In genomic region chr20:4920655-4921054, GRCh38 we compare ENCODE assay signal across 20 cellular contexts.
DNase-seq lines count a peak whose midpoint lies in the region; ATAC-seq and TF ChIP-seq lines count a peak whose summit lies in the region.
"Had no signal": no experiment of that assay in that cellular context is flagged by ENCODE, and none has a peak within 500 bp of the region (broad histone marks: within the 10 kb centered on the region; RNA-seq: fewer than 3 reads in every experiment).

No MANE protein-coding gene starts in this region.

- no peaks in the 10 kb centered on the region for H3K79me2 ChIP-seq in SK-N-SH (ENCODE audit: insufficient read depth)

- no peak for TF ChIP-seq EP300 in SK-N-SH (IDR thresholded peaks at IDR 0.05; ENCODE audit: borderline replicate concordance in 1 of 2, low read depth in 1 of 2, low read length in 1 of 2)

- no peaks in the 10 kb centered on the region for H3F3A ChIP-seq in SK-N-SH (replicated peaks; ENCODE audit: insufficient read depth)

- H3K4me3 ChIP-seq in SK-N-SH (ENCODE audit: low read depth in 2 of 2, low read length in 1 of 2) (no peak overlapping the region), heart right ventricle (no peak overlapping the region)
- H3K4me3 ChIP-seq in effector memory CD4-positive, alpha-beta T cell (ENCODE audit: insufficient read depth, low read depth, low read length, poor library complexity, severe bottlenecking) = no peak overlapping the region
- H3K4me3 ChIP-seq: BLaER1 treated with 17β-estradiol and CSF1 and Interleukin-3, amounts not matched to agents 10 nM and 100 nM; GM12878; GM23248 had no signal

- H3K36me3 Mint-ChIP-seq in activated T-helper 17 cell treated with anti-CD3 and anti-CD28 coated beads, Interleukin-2, amount 50 U/mL, for 72 hours (ENCODE audit: low read depth) = peaks cover 18% of the 10 kb centered on the region
- peaks cover 7 to 8% of the 10 kb centered on the region in 2 donors for H3K36me3 Mint-ChIP-seq in naive B cell

- peaks cover 0 to 8% of the 10 kb centered on the region in 2 experiments; a peak in 2 of 4 replicates for H3K4me1 ChIP-seq in SK-N-SH (ENCODE audit: control insufficient read depth in 1 of 2, insufficient read depth in 2 of 2, low read depth in 1 of 2, low read length in 1 of 2)
- H3K4me1 ChIP-seq in effector memory CD4-positive, alpha-beta T cell (ENCODE audit: control insufficient read depth, insufficient read depth, low read length, poor library complexity, severe bottlenecking) = no peaks in the 10 kb centered on the region
- peaks cover 0 to 28% (median 8%) of the 10 kb centered on the region in 9 donors for H3K4me1 ChIP-seq in heart right ventricle

- no peaks in the 10 kb centered on the region for H3K9me2 ChIP-seq in SK-N-SH

- intact Hi-C loops in heart right ventricle (cut with DNase I) = no loop called here

- ATAC-seq in SK-N-SH treated with all-trans-retinoic acid at 6 μM for 48 hours (no peak), naive B cell (ENCODE audit: low read depth in 2 of 2) (no peak), left lobe of liver (no peak), heart right ventricle (no peak)
- ATAC-seq in activated T-helper 17 cell treated with anti-CD3 and anti-CD28 coated beads, Interleukin-2, amount 50 U/mL, for 72 hours (replicated peaks) = no peak
- ATAC-seq: GM12878 had no signal

- no peak for TF ChIP-seq CTCF in SK-N-SH (IDR thresholded peaks at IDR 0.05)
- TF ChIP-seq CTCF in heart right ventricle (IDR thresholded peaks at IDR 0.05) = no peak

- H3K4me3 Mint-ChIP-seq in activated T-helper 17 cell treated with anti-CD3 and anti-CD28 coated beads, Interleukin-2, amount 50 U/mL, for 72 hours = no peak overlapping the region
- no peak overlapping the region for H3K4me3 Mint-ChIP-seq in naive B cell
- H3K4me3 Mint-ChIP-seq: CD14-positive monocyte; CD4-positive, alpha-beta T cell; CD8-positive, alpha-beta memory T cell; H9 had no signal

- no peak overlapping the region for H2AFZ ChIP-seq in SK-N-SH (ENCODE audit: low read depth)
- H2AFZ ChIP-seq: GM23248 had no signal

- POLR2A ChIA-PET in SK-N-SH (lab: Yijun Ruan, JAX) = no interaction called here

- H3K27me3 Mint-ChIP-seq in activated T-helper 17 cell treated with anti-CD3 and anti-CD28 coated beads, Interleukin-2, amount 50 U/mL, for 72 hours = no peaks in the 10 kb centered on the region
- H3K27me3 Mint-ChIP-seq in naive B cell = no peaks in the 10 kb centered on the region
- H3K27me3 Mint-ChIP-seq: CD4-positive, alpha-beta T cell; CD8-positive, alpha-beta memory T cell had no signal

- H3K27ac Mint-ChIP-seq in activated T-helper 17 cell treated with anti-CD3 and anti-CD28 coated beads, Interleukin-2, amount 50 U/mL, for 72 hours = peak overlapping the region; percentile 10
- peak overlapping the region in 4 of 6 donors; percentile 28 to 71 (median 40) for H3K27ac Mint-ChIP-seq in naive B cell
- H3K27ac Mint-ChIP-seq: CD4-positive, alpha-beta T cell; H9 had no signal

- no peak overlapping the region for H3K9ac ChIP-seq in SK-N-SH
- H3K9ac ChIP-seq: BLaER1 treated with 17β-estradiol and CSF1 and Interleukin-3, amounts not matched to agents 10 nM and 100 nM; GM23248 had no signal

- H4K20me1 ChIP-seq in SK-N-SH (ENCODE audit: insufficient read depth) = no peaks in the 10 kb centered on the region

- CTCF ChIA-PET in SK-N-SH (lab: Yijun Ruan, JAX) = interaction anchor here (1.9 to 4.3 kb wide), 2 partner anchors 13 to 30 kb away, joined by 4 to 12 read pairs; no protein-coding TSS in a partner anchor

- no peak overlapping the region for H3K4me2 ChIP-seq in SK-N-SH
- H3K4me2 ChIP-seq: BLaER1 treated with 17β-estradiol and CSF1 and Interleukin-3, amounts not matched to agents 10 nM and 100 nM had no signal

- H3K4me1 Mint-ChIP-seq in activated T-helper 17 cell treated with anti-CD3 and anti-CD28 coated beads, Interleukin-2, amount 50 U/mL, for 72 hours = peaks cover 5% of the 10 kb centered on the region
- H3K4me1 Mint-ChIP-seq in naive B cell = peaks cover 46 to 66% (median 46%) of the 10 kb centered on the region in 3 donors
- H3K4me1 Mint-ChIP-seq: CD14-positive monocyte had no signal

- H3K36me3 ChIP-seq in SK-N-SH (replicated peaks in 1 of 2; ENCODE audit: control insufficient read depth in 1 of 2, insufficient read depth in 2 of 2, low read length in 1 of 2) = no peaks in the 10 kb centered on the region
- no peaks in the 10 kb centered on the region for H3K36me3 ChIP-seq in effector memory CD4-positive, alpha-beta T cell (ENCODE audit: control insufficient read depth, insufficient read depth, low read length)
- peaks cover 0 to 4% (median 0%) of the 10 kb centered on the region in 9 donors for H3K36me3 ChIP-seq in heart right ventricle
- H3K36me3 ChIP-seq: BE2C had no signal

- H3K27ac ChIP-seq in SK-N-SH (ENCODE audit: low read depth in 2 of 2, low read length in 1 of 2) (no peak overlapping the region), heart right ventricle (no peak overlapping the region)
- H3K27ac ChIP-seq in effector memory CD4-positive, alpha-beta T cell (ENCODE audit: insufficient read depth, low read length, poor library complexity, severe bottlenecking) = no peak overlapping the region
- H3K27ac ChIP-seq: 22Rv1; BLaER1 treated with 17β-estradiol and CSF1 and Interleukin-3, amounts not matched to agents 10 nM and 100 nM; GM23248 had no signal

- DNase-seq in SK-N-SH (peak; percentile 60), naive B cell (no peak), left lobe of liver (ENCODE audit: low spot score) (no peak), heart right ventricle (no peak)
- DNase-seq in effector memory CD4-positive, alpha-beta T cell = no peak
- DNase-seq: BE2C; CD4-positive, alpha-beta T cell; CD8-positive, alpha-beta memory T cell; DMS 273 treated with DMSO at 0.1 percent for 48 hours; DMS79; EL; GDM1; GM23248; H9 had no signal

- no peaks in the 10 kb centered on the region for H3K9me3 Mint-ChIP-seq in activated T-helper 17 cell treated with anti-CD3 and anti-CD28 coated beads, Interleukin-2, amount 50 U/mL, for 72 hours
- H3K9me3 Mint-ChIP-seq in naive B cell = no peaks in the 10 kb centered on the region
- H3K9me3 Mint-ChIP-seq: CD14-positive monocyte; CD4-positive, alpha-beta T cell; CD8-positive, alpha-beta memory T cell; H9 had no signal

- TF ChIP-seq RAD21 in SK-N-SH (IDR thresholded peaks at IDR 0.05; ENCODE audit: low read length) = no peak

- H3K27me3 ChIP-seq in SK-N-SH (ENCODE audit: insufficient read depth) (no peaks in the 10 kb centered on the region), heart right ventricle (no peaks in the 10 kb centered on the region)
- H3K27me3 ChIP-seq in effector memory CD4-positive, alpha-beta T cell (replicated peaks; ENCODE audit: control insufficient read depth, insufficient read depth, low read length, poor library complexity, severe bottlenecking) = no peaks in the 10 kb centered on the region
- H3K27me3 ChIP-seq: BE2C; BLaER1 treated with 17β-estradiol and CSF1 and Interleukin-3, amounts not matched to agents 10 nM and 100 nM had no signal

- WGBS in SK-N-SH (ENCODE audit: low lambda C conversion rate) = 55% methylated on average over 3 of the region's 3 CpGs
- WGBS in heart right ventricle, 2 donors = 79 to 84% methylated on average over 3 of the region's 3 CpGs

- H3K9me3 ChIP-seq in SK-N-SH (no peaks in the 10 kb centered on the region), heart right ventricle (no peaks in the 10 kb centered on the region)
- H3K9me3 ChIP-seq in effector memory CD4-positive, alpha-beta T cell (ENCODE audit: control insufficient read depth, low read length) = no peaks in the 10 kb centered on the region
- H3K9me3 ChIP-seq: BE2C; BLaER1 treated with 17β-estradiol and CSF1 and Interleukin-3, amounts not matched to agents 10 nM and 100 nM had no signal

TF ChIP-seq in SK-N-SH treated with all-trans-retinoic acid at 6 μM for 48 hours, 23 proteins besides CTCF, POLR2A, EP300 and RAD21:
- TF ChIP-seq ZFP30 (CRISPR knock-in tag; IDR thresholded peaks at IDR 0.05) (no peak), TSHZ2 (CRISPR knock-in tag; IDR thresholded peaks at IDR 0.05) (no peak), ZNF8 (CRISPR knock-in tag; IDR thresholded peaks at IDR 0.05) (no peak), ISL1 (CRISPR knock-in tag; IDR thresholded peaks at IDR 0.05) (no peak)
